ENCODE assay signal across 18 cellular contexts in the genomic region with DNA sequence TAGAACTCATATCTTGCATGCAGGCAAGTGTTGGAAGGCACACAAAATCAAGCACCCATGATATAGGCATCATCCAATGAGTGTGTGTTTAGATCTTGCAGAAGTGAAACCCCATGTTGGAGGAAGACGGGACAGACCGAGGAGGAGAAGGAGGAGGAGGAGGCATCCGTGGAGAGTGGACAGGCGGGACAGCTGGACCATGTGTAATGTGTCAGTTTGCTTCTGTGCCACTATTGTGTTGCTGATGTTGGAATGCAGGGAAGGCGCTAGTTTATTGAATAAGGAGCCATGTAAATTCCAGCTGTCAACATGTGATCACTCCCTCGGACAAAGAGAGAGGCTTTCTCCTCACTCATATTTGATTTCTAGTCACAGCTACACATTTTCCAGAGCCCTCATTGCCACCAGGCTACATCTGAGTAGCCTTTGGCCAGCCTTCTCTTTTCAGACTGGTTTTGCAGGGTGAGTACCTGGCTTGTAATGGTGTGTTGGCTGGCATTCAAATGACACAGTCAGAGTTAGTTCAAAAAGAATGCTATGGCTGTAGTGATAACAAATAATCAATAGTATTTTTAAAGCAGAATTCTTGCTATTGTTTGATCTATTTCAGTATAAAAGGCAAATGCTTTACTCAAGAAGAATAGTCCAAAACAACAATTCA.
DNase-seq lines count a peak whose midpoint lies in the region; ATAC-seq and TF ChIP-seq lines count a peak whose summit lies in the region.
"Had no signal": no experiment of that assay in that cellular context is flagged by ENCODE, and none has a peak within 500 bp of the region (broad histone marks: within the 10 kb centered on the region; RNA-seq: fewer than 3 reads in every experiment).

No MANE protein-coding gene starts in this region.

- H3K9me3 Mint-ChIP-seq in MCF 10A (ENCODE audit: unreplicated experiment) (no peaks in the 10 kb centered on the region), neural crest cell (no peaks in the 10 kb centered on the region)
- H3K9me3 Mint-ChIP-seq: CD8-positive, alpha-beta T cell; naive B cell had no signal

- intact Hi-C loops in mammary epithelial cell (cut with micrococcal nuclease) = loop anchor here (1.0 to 2.0 kb wide), 3 partner anchors 34 to 618 kb away; no protein-coding TSS in a partner anchor
- intact Hi-C loops in MCF 10A (cut with micrococcal nuclease) = loop anchor here (1.0 to 5.0 kb wide), 3 partner anchors 116 to 619 kb away; no protein-coding TSS in a partner anchor
- intact Hi-C loops in upper lobe of right lung (cut with DNase I) = no loop called here

- in situ Hi-C loops in mammary epithelial cell (cut with MboI; ENCODE audit: low sequenced_read_pairs in 2 of 2) = loop anchor here in 1 of 2 donors (25.0 kb wide), 2 partner anchors 256 to 631 kb away; no protein-coding TSS in a partner anchor
- in situ Hi-C loops in G401 (cut with HindIII; ENCODE audit: low sequenced_read_pairs) = no loop called here

- H3K4me1 Mint-ChIP-seq in MCF 10A (ENCODE audit: insufficient read depth, unreplicated experiment) (peaks cover 6% of the 10 kb centered on the region), neural crest cell (peaks cover 77% of the 10 kb centered on the region)
- H3K4me1 Mint-ChIP-seq: naive B cell had no signal

- no peak overlapping the region for H3K4me3 Mint-ChIP-seq in MCF 10A (ENCODE audit: unreplicated experiment)
- peak overlapping the region; percentile 42 for H3K4me3 Mint-ChIP-seq in neural crest cell
- H3K4me3 Mint-ChIP-seq: CD8-positive, alpha-beta T cell; naive B cell had no signal

- no TSS peak for BruUV-seq in mammary epithelial cell (replicated peaks; lab: Mats Ljungman, UMichigan)
- no TSS peak for BruUV-seq in MCF 10A (replicated peaks; lab: Mats Ljungman, UMichigan)

- no peaks in the 10 kb centered on the region for H3K79me2 ChIP-seq in mammary epithelial cell (ENCODE audit: insufficient read depth, low read length)
- H3K79me2 ChIP-seq in fibroblast of lung (ENCODE audit: control insufficient read depth, insufficient read depth, low read length) = no peaks in the 10 kb centered on the region

- peaks cover 6% of the 10 kb centered on the region for H3K36me3 Mint-ChIP-seq in MCF 10A (ENCODE audit: insufficient read depth, unreplicated experiment)
- no peaks in the 10 kb centered on the region for H3K36me3 Mint-ChIP-seq in neural crest cell (ENCODE audit: low read depth)
- H3K36me3 Mint-ChIP-seq: CD8-positive, alpha-beta T cell; naive B cell had no signal

- H3K4me3 ChIP-seq in mammary epithelial cell (replicated peaks in 1 of 3; ENCODE audit: insufficient read depth in 1 of 3, low read depth in 2 of 3, low read length in 3 of 3) (no peak overlapping the region), fibroblast of lung (replicated peaks in 1 of 4; ENCODE audit: control extremely low read depth in 1 of 4, insufficient read depth in 1 of 4, low read depth in 3 of 4, low read length in 4 of 4) (peak overlapping the region; percentile 15 to 43 (median 27)), upper lobe of right lung (peak overlapping the region; percentile 20)
- H3K4me3 ChIP-seq: ascending aorta, right lobe of liver, tibial artery had no signal

- 67% methylated on average over 6 of the region's 6 CpGs for WGBS in mammary epithelial cell (ENCODE audit: low coverage, missing lambda C conversion rate)

- H3K27ac ChIP-seq in mammary epithelial cell (ENCODE audit: insufficient read depth, low read depth, low read length) (no peak overlapping the region), fibroblast of lung (ENCODE audit: insufficient read depth, low read length) (peak overlapping the region; percentile 6), upper lobe of right lung (peak overlapping the region; percentile 62)
- H3K27ac ChIP-seq: ascending aorta, right lobe of liver had no signal

- H4K20me1 ChIP-seq in mammary epithelial cell (ENCODE audit: insufficient read depth, low read length) = no peaks in the 10 kb centered on the region
- H4K20me1 ChIP-seq in fibroblast of lung (ENCODE audit: control insufficient read depth, extremely low read depth, insufficient read depth, low read length) = no peaks in the 10 kb centered on the region

- H2AFZ ChIP-seq in mammary epithelial cell (ENCODE audit: low read depth, low read length) (no peak overlapping the region), fibroblast of lung (ENCODE audit: low read length) (peak overlapping the region; percentile 87)

- H3K4me2 ChIP-seq in mammary epithelial cell (ENCODE audit: insufficient read depth, low read depth, low read length) (no peak overlapping the region), fibroblast of lung (ENCODE audit: extremely low read depth, insufficient read depth, low read length) (peak overlapping the region; percentile 74)

- H3K27ac Mint-ChIP-seq in MCF 10A (ENCODE audit: low read depth, unreplicated experiment) (no peak overlapping the region), neural crest cell (ENCODE audit: unreplicated experiment) (peak overlapping the region; percentile 74)
- H3K27ac Mint-ChIP-seq: CD8-positive, alpha-beta T cell; naive B cell had no signal

- H3K36me3 ChIP-seq in mammary epithelial cell (ENCODE audit: insufficient read depth, low read length) (no peaks in the 10 kb centered on the region), fibroblast of lung (ENCODE audit: control insufficient read depth, insufficient read depth, low read length) (no peaks in the 10 kb centered on the region), upper lobe of right lung (no peaks in the 10 kb centered on the region)
- H3K36me3 ChIP-seq: ascending aorta, right lobe of liver, tibial artery had no signal

- H3K4me1 ChIP-seq in mammary epithelial cell (ENCODE audit: insufficient read depth, low read length) (peaks cover 2% of the 10 kb centered on the region), fibroblast of lung (ENCODE audit: control insufficient read depth, extremely low read depth, insufficient read depth, low read length) (peaks cover 18% of the 10 kb centered on the region), upper lobe of right lung (peaks cover 9% of the 10 kb centered on the region)
- H3K4me1 ChIP-seq: right lobe of liver had no signal

- POLR2A ChIA-PET in MCF 10A (lab: Yijun Ruan, JAX) = interaction anchor here (0.6 to 0.7 kb wide), 2 partner anchors 18 to 108 kb away, joined by 3 read pairs; no protein-coding TSS in a partner anchor
- POLR2A ChIA-PET in GM10248 (lab: Yijun Ruan, JAX) = no interaction called here

- TF ChIP-seq CTCF in mammary epithelial cell (conservative IDR thresholded peaks at IDR 0.05 in 1 of 2, IDR thresholded peaks at IDR 0.05 in 1 of 2; ENCODE audit: extremely low read depth in 1 of 2, insufficient read depth in 1 of 2, low read depth in 1 of 2, low read length in 2 of 2) = no peak
- no peak for TF ChIP-seq CTCF in MCF 10A (IDR thresholded peaks at IDR 0.05; ENCODE audit: unreplicated experiment)
- TF ChIP-seq CTCF in fibroblast of lung (conservative IDR thresholded peaks at IDR 0.05 in 1 of 2, IDR thresholded peaks at IDR 0.05 in 1 of 2; ENCODE audit: low read depth in 1 of 2, low read length in 2 of 2) = no peak
- TF ChIP-seq CTCF in neural crest cell (conservative IDR thresholded peaks at IDR 0.05) = no peak
- no peak for TF ChIP-seq CTCF in upper lobe of right lung (IDR thresholded peaks at IDR 0.05)
- TF ChIP-seq CTCF in GM10248 (IDR thresholded peaks at IDR 0.05; ENCODE audit: control extremely low read depth, extremely low read depth, low read depth, missing control alignments) = no peak

- H3K27me3 Mint-ChIP-seq in MCF 10A (ENCODE audit: insufficient read depth, unreplicated experiment) (no peaks in the 10 kb centered on the region), neural crest cell (ENCODE audit: low read depth) (no peaks in the 10 kb centered on the region)

- H3K9me3 ChIP-seq in mammary epithelial cell (replicated peaks; ENCODE audit: insufficient read depth, low read length) = no peaks in the 10 kb centered on the region
- no peaks in the 10 kb centered on the region for H3K9me3 ChIP-seq in fibroblast of lung (ENCODE audit: control insufficient read depth, insufficient read depth, low read depth, low read length)
- no peaks in the 10 kb centered on the region for H3K9me3 ChIP-seq in upper lobe of right lung
- H3K9me3 ChIP-seq: ascending aorta, right lobe of liver, tibial artery had no signal

- H3K27me3 ChIP-seq in mammary epithelial cell (ENCODE audit: insufficient read depth, low read length) (no peaks in the 10 kb centered on the region), fibroblast of lung (ENCODE audit: control insufficient read depth, insufficient read depth, low read length) (no peaks in the 10 kb centered on the region), upper lobe of right lung (peaks cover 7% of the 10 kb centered on the region)
- H3K27me3 ChIP-seq: ascending aorta, right lobe of liver, tibial artery had no signal

- DNase-seq in mammary epithelial cell = peak; percentile 24
- DNase-seq in MCF 10A (ENCODE audit: unreplicated experiment) = no peak
- peak in 1 of 2 donors; percentile 36 for DNase-seq in fibroblast of lung (ENCODE audit: low read depth in 2 of 2)
- peak; percentile 14 for DNase-seq in neural crest cell (ENCODE audit: low read depth, low spot score)
- DNase-seq in upper lobe of right lung = no peak
- DNase-seq in G401 (ENCODE audit: low spot score) = no peak
- DNase-seq in NCI-H2081 treated with DMSO at 0.1 percent for 48 hours (lab: John Stamatoyannopoulos, UW) = no peak
- no peak for DNase-seq in GM10248 (ENCODE audit: extremely low spot score)
- DNase-seq: activated CD4-positive, CD25-positive, alpha-beta regulatory T cell; activated gamma-delta T cell treated with Interleukin-2 at 50 U/mL for 16 hours; CD8-positive, alpha-beta T cell; naive B cell; NCI-H2029; NCI-H774; right lobe of liver; T-helper 1 cell; tibial artery had no signal

- CTCF ChIA-PET in mammary epithelial cell (lab: Charles Lee; ENCODE audit: low non-redundant PET) (no interaction called here), MCF 10A (lab: Yijun Ruan, JAX) (interaction anchor here (0.6 to 2.0 kb wide), 29 partner anchors 9 to 1952 kb away, joined by 3 to 11 read pairs (median 3); no protein-coding TSS in a partner anchor), GM10248 (lab: Yijun Ruan, JAX) (interaction anchor here (0.9 to 3.7 kb wide), 6 partner anchors 10 to 710 kb away, joined by 5 to 24 read pairs (median 6); no protein-coding TSS in a partner anchor)

- H3K9ac ChIP-seq in mammary epithelial cell (ENCODE audit: insufficient read depth, low read length) = no peak overlapping the region
- no peak overlapping the region for H3K9ac ChIP-seq in fibroblast of lung (ENCODE audit: insufficient read depth, low read length)

- dilution Hi-C loops in mammary epithelial cell (cut with HindIII; ENCODE audit: low sequenced_read_pairs) = no loop called here

- peak; percentile 60 for ATAC-seq in upper lobe of right lung
- ATAC-seq: CD8-positive, alpha-beta T cell had no signal

Comparison
In these comparisons a context has a peak if more than half of its experiments do, and no peak if none do; other contexts are left out.
1. DNase-seq: peak in mammary epithelial cell (single experiment) and neural crest cell (single experiment); none in MCF 10A (single experiment), upper lobe of right lung (single experiment), G401 (single experiment), NCI-H2081 treated with DMSO at 0.1 percent for 48 hours (single experiment) and GM10248 (single experiment).
2. H3K4me3 ChIP-seq: peak in fibroblast of lung (4 of 4) and upper lobe of right lung (single experiment); none in mammary epithelial cell (0 of 3).